In genomic region chr11:95788921-95789505, GRCh38 we compare ENCODE assay signal across 8 cellular contexts. TPM values are rescaled to one million over a fixed set of nuclear protein-coding genes. Genes with fewer than 3 reads are reported as not detected.
DNase-seq lines count a peak whose midpoint lies in the region; ATAC-seq and TF ChIP-seq lines count a peak whose summit lies in the region.

No MANE protein-coding gene starts in this region.

- H3K4me3 ChIP-seq in left lung = peak overlapping the region; percentile 93 to 95

- H3K9me3 ChIP-seq in left lung = no peaks in the 10 kb centered on the region

- ATAC-seq in HG03025 (IDR thresholded peaks at IDR 0.05; ENCODE audit: low FRiP score, unreplicated experiment) = peak; percentile 5
- ATAC-seq in left lung = no peak
- no peak for ATAC-seq in GM19351 (IDR thresholded peaks at IDR 0.05; ENCODE audit: unreplicated experiment)
- no peak for ATAC-seq in GM21786 (IDR thresholded peaks at IDR 0.05; ENCODE audit: unreplicated experiment)

- H3K4me1 ChIP-seq in left lung = peaks cover 12 to 35% of the 10 kb centered on the region in 2 donors

- H3K27ac ChIP-seq in caudate nucleus (ENCODE audit: low read depth, low read length) (peak overlapping the region; percentile 99), left lung (peak overlapping the region; percentile 98 to 100)

- H3K27me3 ChIP-seq in left lung = no peaks in the 10 kb centered on the region

- DNase-seq in ELF-1 (ENCODE audit: low read depth, low spot score) = peak; percentile 77
- peak; percentile 66 for DNase-seq in SK-N-DZ (ENCODE audit: low spot score)
- peak in 18 of 61 donors; percentile 5 to 58 (median 33) for DNase-seq in caudate nucleus (lab: John Stamatoyannopoulos, UW)
- DNase-seq in left lung = peak in 1 of 2 donors; percentile 36
- peak; percentile 11 for DNase-seq in stimulated activated CD8-positive, alpha-beta memory T cell treated with anti-CD3 and anti-CD28 coated beads, Interleukin-15, amount 100 ng/mL, for 1 hour (ENCODE audit: low read depth)

- intact Hi-C loops in left lung (cut with DNase I) = no loop called here

- TF ChIP-seq CTCF in left lung (IDR thresholded peaks at IDR 0.05) = no peak

- peaks cover 0 to 35% of the 10 kb centered on the region in 2 donors for H3K36me3 ChIP-seq in left lung

RNA-seq across cellular contexts. Expression of gene FAM76B, which starts 0.6 kb away (rescaled TPM):
- 43.3 and 52.2 TPM in 2 replicates for polyA plus RNA-seq in SK-N-DZ (2014; cell fraction: cytosol; rRNA removed)
- polyA plus RNA-seq in SK-N-DZ (2014; cell fraction: nucleus; rRNA removed) = 168 and 193 TPM in 2 replicates
- total RNA-seq in left lung = 10 to 100 TPM; 13.6 to 23.7 TPM

RNA-seq across cellular contexts. Expression of gene CEP57, which starts 1.3 kb away (rescaled TPM):
- polyA plus RNA-seq in SK-N-DZ (2014; cell fraction: cytosol; rRNA removed) = 60.7 and 83.4 TPM in 2 replicates
- polyA plus RNA-seq in SK-N-DZ (2014; cell fraction: nucleus; rRNA removed) = 106 and 115 TPM in 2 replicates
- 10 to 100 TPM; 28.3 to 37.1 TPM for total RNA-seq in left lung
